ENCODE assay signal across 1 cellular context in genomic region chr4:165325732-165326512, GRCh38.
TF ChIP-seq lines count a peak whose summit lies in the region.

No MANE protein-coding gene starts in this region.

TF ChIP-seq in HepG2, 621 proteins besides CTCF, POLR2A, EP300 and RAD21 (continued from another document and continues in another):
- TF ChIP-seq ZBTB10 (CRISPR knock-in tag; IDR thresholded peaks at IDR 0.05; ENCODE audit: borderline replicate concordance) (no peak), MAFK (conservative IDR thresholded peaks at IDR 0.05 in 1 of 2, IDR thresholded peaks at IDR 0.05 in 1 of 2; ENCODE audit: low read length in 2 of 2) (peak; percentile 88 to 89), ZNF430 (CRISPR knock-in tag; IDR thresholded peaks at IDR 0.05) (peak; percentile 45; the same call in 1 of the 2 replicates), HCFC1 (IDR thresholded peaks at IDR 0.05; ENCODE audit: low read depth, low read length) (no peak), SOX13 (IDR thresholded peaks at IDR 0.05) (no peak), SOX13 (CRISPR knock-in tag; conservative IDR thresholded peaks at IDR 0.05 in 1 of 2, IDR thresholded peaks at IDR 0.05 in 1 of 2) (peak in 1 of 2 experiments; percentile 37; a peak in 1 of 4 replicates), HNRNPUL1 (IDR thresholded peaks at IDR 0.05; ENCODE audit: low read depth, low read length) (no peak), ZNF441 (CRISPR knock-in tag; IDR thresholded peaks at IDR 0.05; ENCODE audit: borderline replicate concordance) (no peak), ZNF784 (CRISPR knock-in tag; IDR thresholded peaks at IDR 0.05; ENCODE audit: borderline replicate concordance) (0 out of 2 replicates have a peak, but pooled peaks have one; percentile 23), THAP7 (CRISPR knock-in tag; IDR thresholded peaks at IDR 0.05) (no peak), SP140L (CRISPR knock-in tag; IDR thresholded peaks at IDR 0.05; ENCODE audit: borderline replicate concordance) (peak; percentile 73; the same call in 1 of the 2 replicates), ATF4 (CRISPR knock-in tag; IDR thresholded peaks at IDR 0.05) (peak in 1 of 2 experiments; percentile 77; a peak in 2 of 4 replicates), ZNF343 (CRISPR knock-in tag; IDR thresholded peaks at IDR 0.05) (no peak), CEBPB (IDR thresholded peaks at IDR 0.05; ENCODE audit: borderline replicate concordance, low read depth, low read length) (peak; percentile 36; the same call in 1 of the 2 replicates), FOXP1 (IDR thresholded peaks at IDR 0.05) (no peak), FOXP1 (CRISPR knock-in tag; IDR thresholded peaks at IDR 0.05) (peak; percentile 43; the same call in 1 of the 2 replicates), REPIN1 (CRISPR knock-in tag; IDR thresholded peaks at IDR 0.05; ENCODE audit: borderline replicate concordance, low read depth) (no peak), AKAP8 (CRISPR knock-in tag; IDR thresholded peaks at IDR 0.05) (no peak), ATF2 (CRISPR knock-in tag; IDR thresholded peaks at IDR 0.05) (peak; percentile 65; the same call in 1 of the 2 replicates), KLF15 (CRISPR knock-in tag; IDR thresholded peaks at IDR 0.05; ENCODE audit: borderline replicate concordance) (no peak), KAT8 (CRISPR knock-in tag; IDR thresholded peaks at IDR 0.05) (0 out of 2 replicates have a peak, but pooled peaks have one; percentile 12), HES4 (CRISPR knock-in tag; IDR thresholded peaks at IDR 0.05; ENCODE audit: borderline replicate concordance) (no peak), RAD51 (IDR thresholded peaks at IDR 0.05; ENCODE audit: borderline replicate concordance) (no peak), SMARCE1 (IDR thresholded peaks at IDR 0.05; ENCODE audit: borderline replicate concordance) (no peak), SKI (IDR thresholded peaks at IDR 0.05; ENCODE audit: partially characterized antibody) (peak; percentile 38), ERF (CRISPR knock-in tag; IDR thresholded peaks at IDR 0.05) (no peak), PHB2 (IDR thresholded peaks at IDR 0.05; ENCODE audit: partially characterized antibody) (no peak), HMG20B (CRISPR knock-in tag; conservative IDR thresholded peaks at IDR 0.05) (no peak), HNRNPLL (IDR thresholded peaks at IDR 0.05; ENCODE audit: low read depth, low read length, poor library complexity, severe bottlenecking) (no peak), GABPB1 (CRISPR knock-in tag; IDR thresholded peaks at IDR 0.05) (no peak), NONO (IDR thresholded peaks at IDR 0.05) (no peak), NONO (CRISPR knock-in tag; conservative IDR thresholded peaks at IDR 0.05) (no peak), POLR2AphosphoS5 (IDR thresholded peaks at IDR 0.05; ENCODE audit: low read depth, low read length) (no peak), ARNT2 (CRISPR knock-in tag; IDR thresholded peaks at IDR 0.05; ENCODE audit: low read depth) (no peak), NCOA2 (CRISPR knock-in tag; IDR thresholded peaks at IDR 0.05) (peak; percentile 63; the same call in 1 of the 2 replicates), POGZ (CRISPR knock-in tag; IDR thresholded peaks at IDR 0.05) (no peak), IRF2 (CRISPR knock-in tag; IDR thresholded peaks at IDR 0.05) (no peak), SIN3A (IDR thresholded peaks at IDR 0.05; ENCODE audit: borderline replicate concordance, low read depth, low read length) (0 out of 2 replicates have a peak, but pooled peaks have one; percentile 28), PHF8 (CRISPR knock-in tag; IDR thresholded peaks at IDR 0.05) (no peak; the same call in 1 of the 2 replicates), POLR2G (IDR thresholded peaks at IDR 0.05; ENCODE audit: low read depth, low read length) (no peak), SRF (IDR thresholded peaks at IDR 0.05; ENCODE audit: low read depth, low read length) (no peak), SATB2 (CRISPR knock-in tag; IDR thresholded peaks at IDR 0.05) (peak; percentile 73; the same call in 1 of the 2 replicates), MYPOP (CRISPR knock-in tag; IDR thresholded peaks at IDR 0.05) (no peak), THAP11 (CRISPR knock-in tag; IDR thresholded peaks at IDR 0.05) (no peak), ZNF432 (CRISPR knock-in tag; IDR thresholded peaks at IDR 0.05; ENCODE audit: borderline replicate concordance) (no peak), SIX1 (CRISPR knock-in tag; IDR thresholded peaks at IDR 0.05; ENCODE audit: borderline replicate concordance) (0 out of 2 replicates have a peak, but pooled peaks have one; percentile 31), ZNF7 (CRISPR knock-in tag; IDR thresholded peaks at IDR 0.05) (no peak), ZBTB1 (CRISPR knock-in tag; IDR thresholded peaks at IDR 0.05; ENCODE audit: borderline replicate concordance) (no peak), NAIF1 (CRISPR knock-in tag; IDR thresholded peaks at IDR 0.05; ENCODE audit: borderline replicate concordance) (peak; percentile 40; the same call in 1 of the 2 replicates), HIVEP1 (CRISPR knock-in tag; IDR thresholded peaks at IDR 0.05) (no peak), GATAD2A (CRISPR knock-in tag; IDR thresholded peaks at IDR 0.05) (peak; percentile 65; the same call in 1 of the 2 replicates), FOXA3 (CRISPR knock-in tag; IDR thresholded peaks at IDR 0.05) (peak; percentile 47), HDAC2 (CRISPR knock-in tag; IDR thresholded peaks at IDR 0.05) (peak; percentile 36; the same call in 1 of the 2 replicates), ZNF883 (CRISPR knock-in tag; IDR thresholded peaks at IDR 0.05; ENCODE audit: not compliant biosample characterization) (no peak), ZMAT3 (CRISPR knock-in tag; conservative IDR thresholded peaks at IDR 0.05) (no peak), ZNF256 (CRISPR knock-in tag; conservative IDR thresholded peaks at IDR 0.05) (no peak), ZNF12 (CRISPR knock-in tag; IDR thresholded peaks at IDR 0.05) (no peak), ZNF792 (CRISPR knock-in tag; IDR thresholded peaks at IDR 0.05) (no peak), HOXA5 (CRISPR knock-in tag; IDR thresholded peaks at IDR 0.05) (0 out of 2 replicates have a peak, but pooled peaks have one; percentile 39), RARA (CRISPR knock-in tag; IDR thresholded peaks at IDR 0.05) (peak; percentile 24; the same call in 1 of the 2 replicates)
- TF ChIP-seq, protein P1, sequence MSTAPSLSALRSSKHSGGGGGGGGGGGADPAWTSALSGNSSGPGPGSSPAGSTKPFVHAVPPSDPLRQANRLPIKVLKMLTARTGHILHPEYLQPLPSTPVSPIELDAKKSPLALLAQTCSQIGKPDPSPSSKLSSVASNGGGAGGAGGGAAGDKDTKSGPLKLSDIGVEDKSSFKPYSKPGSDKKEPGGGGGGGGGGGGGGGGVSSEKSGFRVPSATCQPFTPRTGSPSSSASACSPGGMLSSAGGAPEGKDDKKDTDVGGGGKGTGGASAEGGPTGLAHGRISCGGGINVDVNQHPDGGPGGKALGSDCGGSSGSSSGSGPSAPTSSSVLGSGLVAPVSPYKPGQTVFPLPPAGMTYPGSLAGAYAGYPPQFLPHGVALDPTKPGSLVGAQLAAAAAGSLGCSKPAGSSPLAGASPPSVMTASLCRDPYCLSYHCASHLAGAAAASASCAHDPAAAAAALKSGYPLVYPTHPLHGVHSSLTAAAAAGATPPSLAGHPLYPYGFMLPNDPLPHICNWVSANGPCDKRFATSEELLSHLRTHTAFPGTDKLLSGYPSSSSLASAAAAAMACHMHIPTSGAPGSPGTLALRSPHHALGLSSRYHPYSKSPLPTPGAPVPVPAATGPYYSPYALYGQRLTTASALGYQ (CRISPR knock-in tag; IDR thresholded peaks at IDR 0.05), result no peak
- TF ChIP-seq, protein P2, sequence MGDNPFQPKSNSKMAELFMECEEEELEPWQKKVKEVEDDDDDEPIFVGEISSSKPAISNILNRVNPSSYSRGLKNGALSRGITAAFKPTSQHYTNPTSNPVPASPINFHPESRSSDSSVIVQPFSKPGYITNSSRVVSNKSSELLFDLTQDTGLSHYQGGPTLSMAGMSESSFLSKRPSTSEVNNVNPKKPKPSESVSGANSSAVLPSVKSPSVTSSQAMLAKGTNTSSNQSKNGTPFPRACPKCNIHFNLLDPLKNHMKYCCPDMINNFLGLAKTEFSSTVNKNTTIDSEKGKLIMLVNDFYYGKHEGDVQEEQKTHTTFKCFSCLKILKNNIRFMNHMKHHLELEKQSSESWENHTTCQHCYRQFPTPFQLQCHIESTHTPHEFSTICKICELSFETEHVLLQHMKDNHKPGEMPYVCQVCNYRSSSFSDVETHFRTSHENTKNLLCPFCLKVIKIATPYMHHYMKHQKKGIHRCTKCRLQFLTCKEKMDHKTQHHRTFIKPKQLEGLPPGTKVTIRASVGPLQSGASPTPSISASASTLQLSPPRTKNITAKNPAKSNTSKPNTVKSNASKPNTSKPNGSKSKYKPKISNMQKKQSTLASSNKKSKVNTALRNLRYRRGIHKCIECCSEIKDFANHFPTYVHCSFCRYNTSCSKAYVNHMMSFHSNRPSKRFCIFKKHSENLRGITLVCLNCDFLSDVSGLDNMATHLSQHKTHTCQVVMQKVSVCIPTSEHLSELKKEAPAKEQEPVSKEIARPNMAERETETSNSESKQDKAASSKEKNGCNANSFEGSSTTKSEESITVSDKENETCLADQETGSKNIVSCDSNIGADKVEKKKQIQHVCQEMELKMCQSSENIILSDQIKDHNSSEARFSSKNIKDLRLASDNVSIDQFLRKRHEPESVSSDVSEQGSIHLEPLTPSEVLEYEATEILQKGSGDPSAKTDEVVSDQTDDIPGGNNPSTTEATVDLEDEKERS (CRISPR knock-in tag; IDR thresholded peaks at IDR 0.05), result 0 out of 2 replicates have a peak, but pooled peaks have one; percentile 54
- TF ChIP-seq, protein P3, sequence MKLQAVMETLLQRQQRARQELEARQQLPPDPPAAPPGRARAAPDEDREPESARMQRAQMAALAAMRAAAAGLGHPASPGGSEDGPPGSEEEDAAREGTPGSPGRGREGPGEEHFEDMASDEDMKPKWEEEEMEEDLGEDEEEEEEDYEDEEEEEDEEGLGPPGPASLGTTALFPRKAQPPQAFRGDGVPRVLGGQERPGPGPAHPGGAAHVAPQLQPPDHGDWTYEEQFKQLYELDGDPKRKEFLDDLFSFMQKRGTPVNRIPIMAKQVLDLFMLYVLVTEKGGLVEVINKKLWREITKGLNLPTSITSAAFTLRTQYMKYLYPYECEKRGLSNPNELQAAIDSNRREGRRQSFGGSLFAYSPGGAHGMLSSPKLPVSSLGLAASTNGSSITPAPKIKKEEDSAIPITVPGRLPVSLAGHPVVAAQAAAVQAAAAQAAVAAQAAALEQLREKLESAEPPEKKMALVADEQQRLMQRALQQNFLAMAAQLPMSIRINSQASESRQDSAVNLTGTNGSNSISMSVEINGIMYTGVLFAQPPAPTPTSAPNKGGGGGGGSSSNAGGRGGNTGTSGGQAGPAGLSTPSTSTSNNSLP (IDR thresholded peaks at IDR 0.05; ENCODE audit: low read depth, low read length), result no peak
